16 cellular contexts compared by ENCODE assay signal in genomic region chr13:40210865-40211585, GRCh38.
"Had no signal": no experiment of that assay in that cellular context is flagged by ENCODE, and none has a peak within 500 bp of the region (broad histone marks: within the 10 kb centered on the region; RNA-seq: fewer than 3 reads in every experiment).

No MANE protein-coding gene starts in this region.

- H3K4me1 ChIP-seq: colonic mucosa had no signal

- H3K79me2 ChIP-seq: hepatocyte had no signal

- H3K9me3 ChIP-seq: colonic mucosa, neutrophil had no signal

- H3K36me3 ChIP-seq: colonic mucosa, neutrophil had no signal

- H2AFZ ChIP-seq: hepatocyte had no signal

- H3K27me3 ChIP-seq: colonic mucosa, hepatocyte, neutrophil had no signal

- DNase-seq: colonic mucosa; effector CD4-positive, alpha-beta T cell; foreskin melanocyte; head of caudate nucleus; left colon; left ventricle myocardium superior; mesenchymal stem cell; naive B cell; posterior cingulate gyrus; small intestine; stimulated activated CD4-positive, alpha-beta T cell treated with anti-CD3 and anti-CD28 coated beads, Interleukin-12 subunit alpha, Interleukin-12 subunit beta, amount 100 ng/mL, for 4 hours; stimulated activated naive CD4-positive, alpha-beta T cell treated with Interleukin-2 at 50 U/mL for 16 hours; trophoblast cell had no signal

- ATAC-seq: left colon, left ventricle myocardium superior had no signal

- FAIRE-seq: small intestine had no signal

- H3K4me3 ChIP-seq: colonic mucosa, hepatocyte, lung had no signal

- H3K4me2 ChIP-seq: hepatocyte had no signal

- H3K27ac ChIP-seq: colonic mucosa, hepatocyte, neutrophil had no signal
